In the genomic region with DNA sequence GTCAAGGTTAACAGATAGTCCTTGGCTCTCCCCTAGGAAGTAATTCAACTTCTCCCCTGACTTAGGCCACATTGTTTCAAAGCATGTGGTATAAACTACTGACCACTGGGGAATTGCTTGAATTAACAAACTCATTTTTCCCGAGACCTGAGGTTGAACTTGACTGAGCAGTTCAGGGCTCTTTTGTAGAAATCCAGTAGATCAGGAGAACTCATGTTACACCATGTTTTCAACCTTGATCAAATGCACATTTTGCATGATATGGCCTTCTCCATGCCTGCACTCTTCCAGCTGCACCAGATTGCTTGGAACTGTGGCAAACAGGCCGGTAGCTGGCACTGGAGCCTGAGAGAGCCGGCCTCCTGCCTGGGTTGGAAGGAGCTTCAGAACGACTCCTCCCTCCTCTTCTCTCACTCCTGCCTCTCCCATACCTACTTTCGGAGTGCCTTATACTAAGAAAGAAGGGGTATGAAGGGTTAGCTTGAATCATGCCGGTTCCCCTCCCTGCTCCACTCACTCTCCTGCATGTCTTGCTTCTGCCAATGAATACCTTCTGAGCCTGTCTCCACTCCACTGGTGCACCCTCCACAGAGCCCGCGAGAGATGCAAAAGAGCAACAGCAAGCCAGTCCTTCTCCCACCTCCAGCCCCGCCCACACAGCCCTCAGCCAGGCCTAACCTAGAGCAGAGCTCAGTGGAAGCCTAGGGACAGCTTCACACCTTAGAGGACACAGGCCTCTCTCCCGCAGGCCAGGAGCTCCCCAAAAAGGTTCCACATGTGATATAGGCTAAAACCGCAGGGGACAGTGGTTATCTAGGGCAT, we compare ENCODE assay signal across 17 cellular contexts.
DNase-seq lines count a peak whose midpoint lies in the region; ATAC-seq and TF ChIP-seq lines count a peak whose summit lies in the region.
"Had no signal": no experiment of that assay in that cellular context is flagged by ENCODE, and none has a peak within 500 bp of the region (broad histone marks: within the 10 kb centered on the region; RNA-seq: fewer than 3 reads in every experiment).

No MANE protein-coding gene starts in this region.

- H3K36me3 ChIP-seq in fibroblast of lung (ENCODE audit: control insufficient read depth, insufficient read depth, low read length): no peaks in the 10 kb centered on the region

- CTCF ChIA-PET in WTC11 (lab: Charles Lee) (interaction anchor here (1.1 to 2.0 kb wide), 2 partner anchors 22 to 36 kb away, joined by 3 to 4 read pairs; no protein-coding TSS in a partner anchor), Calu3 (lab: Charles Lee) (interaction anchor here (0.6 kb wide), 1 partner anchor 1763 kb away, joined by 3 read pairs; no protein-coding TSS in a partner anchor)

- no peaks in the 10 kb centered on the region for H3K9me3 ChIP-seq in fibroblast of lung (ENCODE audit: control insufficient read depth, insufficient read depth, low read depth, low read length)

- no peak overlapping the region for H3K4me3 Mint-ChIP-seq in WTC11
- no peak overlapping the region for H3K4me3 Mint-ChIP-seq in Calu3 (ENCODE audit: low read depth, unreplicated experiment)
- H3K4me3 Mint-ChIP-seq in stimulated activated memory B cell treated with anti-CD40 and anti-IgM and Interleukin-4, amounts not matched to agents 10 μg/mL and 1 μg/mL and 100 μg/mL, for 72 hours: no peak overlapping the region
- H3K4me3 Mint-ChIP-seq: CD8-positive, alpha-beta memory T cell; naive thymus-derived CD4-positive, alpha-beta T cell had no signal

- H3K4me3 ChIP-seq in fibroblast of lung (replicated peaks in 1 of 4; ENCODE audit: control extremely low read depth in 1 of 4, insufficient read depth in 1 of 4, low read depth in 3 of 4, low read length in 4 of 4): no peak overlapping the region

- H3K27me3 Mint-ChIP-seq in WTC11 (ENCODE audit: low read depth) (no peaks in the 10 kb centered on the region), Calu3 (ENCODE audit: unreplicated experiment) (peaks cover 51% of the 10 kb centered on the region)
- H3K27me3 Mint-ChIP-seq in stimulated activated memory B cell treated with anti-CD40 and anti-IgM and Interleukin-4, amounts not matched to agents 10 μg/mL and 1 μg/mL and 100 μg/mL, for 72 hours: no peaks in the 10 kb centered on the region
- H3K27me3 Mint-ChIP-seq: naive thymus-derived CD4-positive, alpha-beta T cell had no signal

- POLR2A ChIA-PET in WTC11 (lab: Charles Lee): no interaction called here

- H4K20me1 ChIP-seq in fibroblast of lung (ENCODE audit: control insufficient read depth, extremely low read depth, insufficient read depth, low read length): no peaks in the 10 kb centered on the region

- H3K4me2 ChIP-seq in fibroblast of lung (ENCODE audit: extremely low read depth, insufficient read depth, low read length): no peak overlapping the region

- H2AFZ ChIP-seq in fibroblast of lung (ENCODE audit: low read length): no peak overlapping the region

- H3K27ac Mint-ChIP-seq in WTC11: no peak overlapping the region
- H3K27ac Mint-ChIP-seq in Calu3 (ENCODE audit: unreplicated experiment): no peak overlapping the region
- H3K27ac Mint-ChIP-seq in stimulated activated memory B cell treated with anti-CD40 and anti-IgM and Interleukin-4, amounts not matched to agents 10 μg/mL and 1 μg/mL and 100 μg/mL, for 72 hours: no peak overlapping the region
- H3K27ac Mint-ChIP-seq: CD8-positive, alpha-beta memory T cell; naive thymus-derived CD4-positive, alpha-beta T cell had no signal

- H3K79me2 ChIP-seq in fibroblast of lung (ENCODE audit: control insufficient read depth, insufficient read depth, low read length): no peaks in the 10 kb centered on the region

- no TSS peak for BruUV-seq in Calu3 (replicated peaks; lab: Mats Ljungman, UMichigan)

- H3K27ac ChIP-seq in fibroblast of lung (ENCODE audit: insufficient read depth, low read length): no peak overlapping the region

- TF ChIP-seq CTCF in WTC11 (IDR thresholded peaks at IDR 0.05) (no peak), fibroblast of lung (conservative IDR thresholded peaks at IDR 0.05 in 1 of 2, IDR thresholded peaks at IDR 0.05 in 1 of 2; ENCODE audit: low read depth in 1 of 2, low read length in 2 of 2) (no peak), Calu3 (IDR thresholded peaks at IDR 0.05; ENCODE audit: unreplicated experiment) (no peak)

- H3K27me3 ChIP-seq in fibroblast of lung (ENCODE audit: control insufficient read depth, insufficient read depth, low read length): no peaks in the 10 kb centered on the region

- H3K4me1 ChIP-seq in fibroblast of lung (ENCODE audit: control insufficient read depth, extremely low read depth, insufficient read depth, low read length): peaks cover 25% of the 10 kb centered on the region

- H3K36me3 Mint-ChIP-seq in WTC11: no peaks in the 10 kb centered on the region
- H3K36me3 Mint-ChIP-seq in Calu3 (ENCODE audit: insufficient read depth, unreplicated experiment): peaks cover 4% of the 10 kb centered on the region
- H3K36me3 Mint-ChIP-seq in stimulated activated memory B cell treated with anti-CD40 and anti-IgM and Interleukin-4, amounts not matched to agents 10 μg/mL and 1 μg/mL and 100 μg/mL, for 72 hours: no peaks in the 10 kb centered on the region
- H3K36me3 Mint-ChIP-seq: naive thymus-derived CD4-positive, alpha-beta T cell had no signal

- peaks cover 17% of the 10 kb centered on the region for H3K4me1 Mint-ChIP-seq in WTC11
- no peaks in the 10 kb centered on the region for H3K4me1 Mint-ChIP-seq in Calu3 (ENCODE audit: low read depth, unreplicated experiment)
- no peaks in the 10 kb centered on the region for H3K4me1 Mint-ChIP-seq in stimulated activated memory B cell treated with anti-CD40 and anti-IgM and Interleukin-4, amounts not matched to agents 10 μg/mL and 1 μg/mL and 100 μg/mL, for 72 hours
- H3K4me1 Mint-ChIP-seq: CD8-positive, alpha-beta memory T cell had no signal

- intact Hi-C loops in sciatic nerve (cut with DNase I): no loop called here
- intact Hi-C loops in Calu3 (cut with micrococcal nuclease; ENCODE audit: unreplicated experiment): no loop called here

- no peaks in the 10 kb centered on the region for H3K9me3 Mint-ChIP-seq in WTC11
- no peaks in the 10 kb centered on the region for H3K9me3 Mint-ChIP-seq in Calu3 (ENCODE audit: low read depth, unreplicated experiment)
- H3K9me3 Mint-ChIP-seq in stimulated activated memory B cell treated with anti-CD40 and anti-IgM and Interleukin-4, amounts not matched to agents 10 μg/mL and 1 μg/mL and 100 μg/mL, for 72 hours: no peaks in the 10 kb centered on the region
- H3K9me3 Mint-ChIP-seq: CD8-positive, alpha-beta memory T cell; naive thymus-derived CD4-positive, alpha-beta T cell had no signal

- DNase-seq in EH (ENCODE audit: low read depth) (peak; percentile 38), WTC11 (ENCODE audit: low spot score) (no peak), fibroblast of lung (ENCODE audit: low read depth in 2 of 2) (peak; percentile 69 to 83), sciatic nerve (ENCODE audit: low spot score) (peak; percentile 45), Calu3 (no peak), NCI-H2171 (lab: John Stamatoyannopoulos, UW) (no peak)
- DNase-seq: activated T-cell treated with anti-CD3 and anti-CD28 coated beads, Interleukin-2, amount 50 U/mL, for 1 hour; CD8-positive, alpha-beta memory T cell; central memory CD4-positive, alpha-beta T cell; foreskin fibroblast; NCI-H1105; NCI-H69; SHP77 treated with DMSO at 0.1 percent for 48 hours; stimulated activated CD4-positive, alpha-beta T cell treated with anti-CD3 and anti-CD28 coated beads, Interleukin-15, amount 100 ng/mL, for 24 hours had no signal

- ATAC-seq in WTC11 (peak; percentile 55), sciatic nerve (peak; percentile 29), GM18870 (IDR thresholded peaks at IDR 0.05; ENCODE audit: unreplicated experiment) (no peak)
- no peak for ATAC-seq in stimulated activated memory B cell treated with anti-CD40 and anti-IgM and Interleukin-4, amounts not matched to agents 10 μg/mL and 1 μg/mL and 100 μg/mL, for 72 hours
- ATAC-seq: naive thymus-derived CD4-positive, alpha-beta T cell had no signal

- H3K9ac ChIP-seq in fibroblast of lung (ENCODE audit: insufficient read depth, low read length): no peak overlapping the region

TF ChIP-seq in WTC11, 78 proteins besides CTCF, POLR2A, EP300 and RAD21 (continues in another document):
- no peak for TF ChIP-seq EMX1 (CRISPR knock-in tag; IDR thresholded peaks at IDR 0.05)
- TF ChIP-seq, protein P1, sequence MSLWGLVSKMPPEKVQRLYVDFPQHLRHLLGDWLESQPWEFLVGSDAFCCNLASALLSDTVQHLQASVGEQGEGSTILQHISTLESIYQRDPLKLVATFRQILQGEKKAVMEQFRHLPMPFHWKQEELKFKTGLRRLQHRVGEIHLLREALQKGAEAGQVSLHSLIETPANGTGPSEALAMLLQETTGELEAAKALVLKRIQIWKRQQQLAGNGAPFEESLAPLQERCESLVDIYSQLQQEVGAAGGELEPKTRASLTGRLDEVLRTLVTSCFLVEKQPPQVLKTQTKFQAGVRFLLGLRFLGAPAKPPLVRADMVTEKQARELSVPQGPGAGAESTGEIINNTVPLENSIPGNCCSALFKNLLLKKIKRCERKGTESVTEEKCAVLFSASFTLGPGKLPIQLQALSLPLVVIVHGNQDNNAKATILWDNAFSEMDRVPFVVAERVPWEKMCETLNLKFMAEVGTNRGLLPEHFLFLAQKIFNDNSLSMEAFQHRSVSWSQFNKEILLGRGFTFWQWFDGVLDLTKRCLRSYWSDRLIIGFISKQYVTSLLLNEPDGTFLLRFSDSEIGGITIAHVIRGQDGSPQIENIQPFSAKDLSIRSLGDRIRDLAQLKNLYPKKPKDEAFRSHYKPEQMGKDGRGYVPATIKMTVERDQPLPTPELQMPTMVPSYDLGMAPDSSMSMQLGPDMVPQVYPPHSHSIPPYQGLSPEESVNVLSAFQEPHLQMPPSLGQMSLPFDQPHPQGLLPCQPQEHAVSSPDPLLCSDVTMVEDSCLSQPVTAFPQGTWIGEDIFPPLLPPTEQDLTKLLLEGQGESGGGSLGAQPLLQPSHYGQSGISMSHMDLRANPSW (CRISPR knock-in tag; conservative IDR thresholded peaks at IDR 0.05; ENCODE audit: low read depth): no peak
- no peak for TF ChIP-seq ZNF232 (CRISPR knock-in tag; IDR thresholded peaks at IDR 0.05)
- no peak for TF ChIP-seq ETV6 (CRISPR knock-in tag; IDR thresholded peaks at IDR 0.05)
- no peak for TF ChIP-seq FOXP1 (CRISPR knock-in tag; IDR thresholded peaks at IDR 0.05; ENCODE audit: borderline replicate concordance)
- TF ChIP-seq, protein P2, sequence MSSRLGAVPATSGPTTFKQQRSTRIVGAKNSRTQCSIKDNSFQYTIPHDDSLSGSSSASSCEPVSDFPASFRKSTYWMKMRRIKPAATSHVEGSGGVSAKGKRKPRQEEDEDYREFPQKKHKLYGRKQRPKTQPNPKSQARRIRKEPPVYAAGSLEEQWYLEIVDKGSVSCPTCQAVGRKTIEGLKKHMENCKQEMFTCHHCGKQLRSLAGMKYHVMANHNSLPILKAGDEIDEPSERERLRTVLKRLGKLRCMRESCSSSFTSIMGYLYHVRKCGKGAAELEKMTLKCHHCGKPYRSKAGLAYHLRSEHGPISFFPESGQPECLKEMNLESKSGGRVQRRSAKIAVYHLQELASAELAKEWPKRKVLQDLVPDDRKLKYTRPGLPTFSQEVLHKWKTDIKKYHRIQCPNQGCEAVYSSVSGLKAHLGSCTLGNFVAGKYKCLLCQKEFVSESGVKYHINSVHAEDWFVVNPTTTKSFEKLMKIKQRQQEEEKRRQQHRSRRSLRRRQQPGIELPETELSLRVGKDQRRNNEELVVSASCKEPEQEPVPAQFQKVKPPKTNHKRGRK (CRISPR knock-in tag; IDR thresholded peaks at IDR 0.05; ENCODE audit: borderline replicate concordance): no peak

Comparison
In these comparisons a context has a peak if more than half of its experiments do, and no peak if none do; other contexts are left out.
1. DNase-seq: peak in EH (single experiment), fibroblast of lung (2 of 2) and sciatic nerve (single experiment); none in WTC11 (single experiment), Calu3 (single experiment) and NCI-H2171 (single experiment).
2. ATAC-seq: peak in WTC11 (single experiment) and sciatic nerve (single experiment); none in stimulated activated memory B cell treated with anti-CD40 and anti-IgM and Interleukin-4, amounts not matched to agents 10 μg/mL and 1 μg/mL and 100 μg/mL, for 72 hours (single experiment) and GM18870 (single experiment).